In the genomic region with DNA sequence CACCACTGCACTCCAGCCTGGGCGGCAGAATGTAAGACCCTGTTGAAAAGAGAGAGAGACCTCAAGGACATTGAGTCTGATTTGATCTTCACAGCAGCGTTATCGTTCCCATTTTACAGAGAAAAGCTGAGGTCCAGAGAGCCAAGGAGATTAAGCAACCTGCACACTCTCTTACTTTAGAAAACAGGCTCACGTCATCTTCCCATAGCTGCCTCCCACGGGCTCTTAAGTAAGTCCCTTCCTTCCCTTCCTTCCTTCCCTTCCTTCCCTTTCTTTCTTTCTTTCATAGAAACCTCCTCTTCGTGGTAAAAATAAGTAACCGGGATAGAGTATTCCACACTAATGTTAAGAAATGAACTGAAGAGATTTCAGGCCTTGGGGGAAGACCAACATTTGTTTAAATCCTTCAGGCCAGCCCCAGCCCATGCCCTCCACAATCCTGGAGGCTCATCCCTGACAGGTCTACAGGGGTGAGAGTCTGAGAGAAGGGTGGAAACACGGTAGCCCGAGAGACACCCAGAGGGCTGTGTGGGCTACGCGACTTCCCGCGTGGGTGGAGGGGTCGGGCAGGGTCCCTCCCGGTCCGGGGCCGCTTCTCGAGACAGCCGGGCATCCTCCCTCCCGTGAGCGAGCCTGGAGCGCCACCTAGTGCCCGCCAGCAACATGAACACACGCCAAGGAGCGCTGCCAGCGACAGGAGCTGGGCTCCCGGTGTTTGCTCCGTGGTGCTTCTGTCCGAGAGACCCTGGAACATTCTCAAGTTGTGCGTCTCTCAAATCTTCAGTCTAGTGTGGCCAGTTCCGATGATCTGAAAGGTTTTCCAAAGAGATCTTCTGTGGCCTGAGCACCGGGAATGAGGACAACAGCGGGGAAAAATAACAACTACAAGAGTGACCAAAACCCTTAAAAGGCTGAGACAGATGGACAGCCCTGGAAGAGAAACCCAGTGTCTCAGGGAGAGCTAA, we compare ENCODE assay signal across 8 cellular contexts.
DNase-seq lines count a peak whose midpoint lies in the region; ATAC-seq and TF ChIP-seq lines count a peak whose summit lies in the region.

No MANE protein-coding gene starts in this region.

- TF ChIP-seq CTCF in WI38 (IDR thresholded peaks at IDR 0.05; ENCODE audit: low read depth, low read length) (peak; percentile 89), mammary epithelial cell (conservative IDR thresholded peaks at IDR 0.05 in 1 of 2, IDR thresholded peaks at IDR 0.05 in 1 of 2; ENCODE audit: extremely low read depth in 1 of 2, insufficient read depth in 1 of 2, low read depth in 1 of 2, low read length in 2 of 2) (peak; percentile 64 to 98)

- dilution Hi-C loops in mammary epithelial cell (cut with HindIII; ENCODE audit: low sequenced_read_pairs), result no loop called here

- CTCF ChIA-PET in mammary epithelial cell (lab: Charles Lee; ENCODE audit: low non-redundant PET), result interaction anchor here (0.6 to 0.8 kb wide), 6 partner anchors 18 to 1054 kb away, joined by 3 to 5 read pairs (median 4); no protein-coding TSS in a partner anchor

- DNase-seq in NCI-H2081 (lab: John Stamatoyannopoulos, UW) (peak; percentile 55 to 67), NCI-H2081 treated with DMSO at 0.1 percent for 48 hours (lab: John Stamatoyannopoulos, UW) (no peak), NCI-H1105 treated with DMSO at 0.1 percent for 48 hours (lab: John Stamatoyannopoulos, UW) (peak; percentile 51), mammary epithelial cell (peak; percentile 48), islet precursor cell (peak; percentile 86)
- peak; percentile 19 to 62 for DNase-seq in stimulated activated CD4-positive, alpha-beta T cell treated with anti-CD3 and anti-CD28 coated beads, Interleukin-15, amount 100 ng/mL, for 1 hour (ENCODE audit: low read depth in 1 of 2, low spot score in 1 of 2)

- peaks cover 3% of the 10 kb centered on the region for H3K27me3 ChIP-seq in mammary epithelial cell (ENCODE audit: insufficient read depth, low read length)

- peak overlapping the region; percentile 87 for H2AFZ ChIP-seq in mammary epithelial cell (ENCODE audit: low read depth, low read length)

- WGBS in mammary epithelial cell (ENCODE audit: low coverage, missing lambda C conversion rate), result 33% methylated on average over 13 of the region's 33 CpGs

- peak overlapping the region; percentile 86 for H3K4me2 ChIP-seq in mammary epithelial cell (ENCODE audit: insufficient read depth, low read depth, low read length)

- H3K4me3 ChIP-seq in WI38 (ENCODE audit: low read depth, low read length) (peak overlapping the region; percentile 38), mammary epithelial cell (replicated peaks in 1 of 3; ENCODE audit: insufficient read depth in 1 of 3, low read depth in 2 of 3, low read length in 3 of 3) (peak overlapping the region; percentile 6 to 44 (median 27))

- no peaks in the 10 kb centered on the region for H4K20me1 ChIP-seq in mammary epithelial cell (ENCODE audit: insufficient read depth, low read length)

- no peaks in the 10 kb centered on the region for H3K79me2 ChIP-seq in mammary epithelial cell (ENCODE audit: insufficient read depth, low read length)

- H3K27ac ChIP-seq in mammary epithelial cell (ENCODE audit: insufficient read depth, low read depth, low read length), result no peak overlapping the region

- intact Hi-C loops in mammary epithelial cell (cut with micrococcal nuclease), result loop anchor here (1.0 to 5.0 kb wide), 8 partner anchors 37 to 1600 kb away; a partner anchor contains a TSS

- H3K36me3 ChIP-seq in mammary epithelial cell (ENCODE audit: insufficient read depth, low read length), result no peaks in the 10 kb centered on the region

- peaks cover 9% of the 10 kb centered on the region for H3K4me1 ChIP-seq in mammary epithelial cell (ENCODE audit: insufficient read depth, low read length)

- peak overlapping the region; percentile 35 for H3K9ac ChIP-seq in mammary epithelial cell (ENCODE audit: insufficient read depth, low read length)

- no peaks in the 10 kb centered on the region for H3K9me3 ChIP-seq in mammary epithelial cell (replicated peaks; ENCODE audit: insufficient read depth, low read length)

- in situ Hi-C loops in mammary epithelial cell (cut with MboI; ENCODE audit: low sequenced_read_pairs in 2 of 2), result loop anchor here in 1 of 2 donors (10.0 kb wide), 1 partner anchor 601 kb away; no protein-coding TSS in a partner anchor

- no TSS peak for BruUV-seq in mammary epithelial cell (replicated peaks; lab: Mats Ljungman, UMichigan)

- ATAC-seq in HG02642 (IDR thresholded peaks at IDR 0.05; ENCODE audit: poor library complexity, unreplicated experiment), result peak; percentile 98
